In genomic region chrX:31245714-31246113, GRCh38 we compare ENCODE assay signal across 24 cellular contexts.
DNase-seq lines count a peak whose midpoint lies in the region; ATAC-seq, FAIRE-seq and TF ChIP-seq lines count a peak whose summit lies in the region.
"Had no signal": no experiment of that assay in that cellular context is flagged by ENCODE, and none has a peak within 500 bp of the region (broad histone marks: within the 10 kb centered on the region; RNA-seq: fewer than 3 reads in every experiment).

No MANE protein-coding gene starts in this region.

- 84% methylated on average over 4 of the region's 4 CpGs; no CpG with 5 or more reads in 1 of the 2 donors for WGBS in transverse colon (ENCODE audit: low coverage in 1 of 2), 2 donors

- H3K4me3 ChIP-seq in OCI-LY7 (ENCODE audit: low read depth, low read length, poor library complexity, severe bottlenecking): no peak overlapping the region
- H3K4me3 ChIP-seq in BE2C (ENCODE audit: low read depth, low read length): no peak overlapping the region
- H3K4me3 ChIP-seq in transverse colon: no peak overlapping the region
- H3K4me3 ChIP-seq: right lobe of liver, upper lobe of left lung had no signal

- no peak for FAIRE-seq in frontal cortex (lab: Jason Lieb, UNC)
- FAIRE-seq: GM12892 had no signal

- H3K27ac ChIP-seq in OCI-LY7 (ENCODE audit: low read depth, low read length, poor library complexity, severe bottlenecking): peak overlapping the region; percentile 33
- H3K27ac ChIP-seq in transverse colon: no peak overlapping the region
- H3K27ac ChIP-seq: right lobe of liver, upper lobe of left lung, VCaP had no signal

- CTCF ChIA-PET in OCI-LY7 (lab: Charles Lee; ENCODE audit: unreplicated experiment): no interaction called here

- in situ Hi-C loops in transverse colon (cut with MboI; ENCODE audit: low pct_ligation_motif_present in 1 of 4, low pct_unique_long_range_greater_than_20kb in 1 of 4, low sequenced_read_pairs in 3 of 4): no loop called here

- DNase-seq in OCI-LY7 (ENCODE audit: low spot score): no peak
- DNase-seq in frontal cortex (ENCODE audit: low spot score in 2 of 2): no peak
- no peak for DNase-seq in BE2C
- no peak for DNase-seq in activated CD4-positive, alpha-beta T cell treated with anti-CD3 and anti-CD28 coated beads for 4 hours
- no peak for DNase-seq in transverse colon
- DNase-seq: activated CD4-positive, alpha-beta T cell treated with anti-CD3 and anti-CD28 coated beads, Interleukin-2, amount 50 U/mL, for 48 hours; activated naive CD4-positive, alpha-beta T cell treated with anti-CD3 and anti-CD28 coated beads, Interleukin-2, amount 10 ng/mL, durations not matched to agents 7 days and 5 days; activated T-cell treated with anti-CD3 and anti-CD28 coated beads, Interleukin-2, amount 50 U/mL, for 24 hours; CD4-positive, CD25-positive, alpha-beta regulatory T cell; effector CD8-positive, alpha-beta T cell; NCI-H1105 treated with DMSO at 0.1 percent for 48 hours; NCI-H2171; NCI-H69; OCI-M1; right lobe of liver; SHP77 treated with DMSO at 0.1 percent for 48 hours; stimulated activated naive CD8-positive, alpha-beta T cell treated with anti-CD3 and anti-CD28 coated beads, Interleukin-15, Interleukin-2, amounts not matched to agents 100 U/mL and 50 U/mL, for 24 hours; upper lobe of left lung had no signal

- peak overlapping the region; percentile 36; the same call in 1 of the 2 replicates for H2AFZ ChIP-seq in OCI-LY7 (ENCODE audit: low read length)

- no peaks in the 10 kb centered on the region for H4K20me1 ChIP-seq in OCI-LY7 (ENCODE audit: insufficient read depth, low read length)

- no peak for TF ChIP-seq EP300 in transverse colon (IDR thresholded peaks at IDR 0.05; ENCODE audit: low read depth)

- peaks cover 56% of the 10 kb centered on the region for H3K4me1 ChIP-seq in OCI-LY7 (ENCODE audit: insufficient read depth, low read length, poor library complexity, severe bottlenecking)
- H3K4me1 ChIP-seq in BE2C: no peaks in the 10 kb centered on the region
- H3K4me1 ChIP-seq in transverse colon: no peaks in the 10 kb centered on the region
- H3K4me1 ChIP-seq: right lobe of liver, upper lobe of left lung had no signal

- H3K4me2 ChIP-seq in OCI-LY7 (ENCODE audit: low read length): peak overlapping the region; percentile 73

- H3K9me3 ChIP-seq in OCI-LY7 (ENCODE audit: low read length) (no peaks in the 10 kb centered on the region), BE2C (no peaks in the 10 kb centered on the region), transverse colon (no peaks in the 10 kb centered on the region)
- H3K9me3 ChIP-seq: right lobe of liver, upper lobe of left lung had no signal

- H3K27me3 ChIP-seq in BE2C (no peaks in the 10 kb centered on the region), transverse colon (no peaks in the 10 kb centered on the region)
- H3K27me3 ChIP-seq: right lobe of liver, upper lobe of left lung had no signal

- no peak for TF ChIP-seq CTCF in OCI-LY7 (conservative IDR thresholded peaks at IDR 0.05; ENCODE audit: low read length)
- TF ChIP-seq CTCF in BE2C (IDR thresholded peaks at IDR 0.05; ENCODE audit: low read depth, low read length): no peak
- no peak for TF ChIP-seq CTCF in transverse colon (IDR thresholded peaks at IDR 0.05)

- H3K79me2 ChIP-seq in OCI-LY7 (ENCODE audit: insufficient read depth, low read depth, low read length): peaks cover 34% of the 10 kb centered on the region

- TF ChIP-seq POLR2A in transverse colon (IDR thresholded peaks at IDR 0.05): no peak

- no peaks in the 10 kb centered on the region for H3K9me2 ChIP-seq in OCI-LY7 (ENCODE audit: insufficient read depth, low read length)

- intact Hi-C loops in OCI-LY7 (cut with micrococcal nuclease; ENCODE audit: unreplicated experiment) (no loop called here), transverse colon (cut with DNase I; ENCODE audit: low total_unique reads) (no loop called here)

- POLR2A ChIA-PET in OCI-LY7 (lab: Charles Lee): interaction anchor here (0.5 to 1.6 kb wide), 9 partner anchors 11 to 181 kb away, joined by 3 to 7 read pairs (median 3); no protein-coding TSS in a partner anchor

- BruUV-seq in OCI-LY7 (replicated peaks; lab: Mats Ljungman, UMichigan): no TSS peak

- H3K36me3 ChIP-seq in OCI-LY7 (ENCODE audit: insufficient read depth, low read length) (peaks cover 14% of the 10 kb centered on the region), BE2C (no peaks in the 10 kb centered on the region), transverse colon (no peaks in the 10 kb centered on the region)
- H3K36me3 ChIP-seq: right lobe of liver, upper lobe of left lung had no signal

- ATAC-seq in GM18907 (IDR thresholded peaks at IDR 0.05; ENCODE audit: unreplicated experiment) (peak; percentile 95), GM21528 (IDR thresholded peaks at IDR 0.05; ENCODE audit: low FRiP score, unreplicated experiment) (peak; percentile 57), HG03066 (IDR thresholded peaks at IDR 0.05; ENCODE audit: low read depth, unreplicated experiment) (peak; percentile 57)
- ATAC-seq: HCT116; right lobe of liver; stimulated activated naive CD8-positive, alpha-beta T cell treated with anti-CD3 and anti-CD28 coated beads, Interleukin-15, Interleukin-2, amounts not matched to agents 100 U/mL and 50 U/mL, for 24 hours had no signal
